19 cellular contexts compared by ENCODE assay signal in the genomic region with DNA sequence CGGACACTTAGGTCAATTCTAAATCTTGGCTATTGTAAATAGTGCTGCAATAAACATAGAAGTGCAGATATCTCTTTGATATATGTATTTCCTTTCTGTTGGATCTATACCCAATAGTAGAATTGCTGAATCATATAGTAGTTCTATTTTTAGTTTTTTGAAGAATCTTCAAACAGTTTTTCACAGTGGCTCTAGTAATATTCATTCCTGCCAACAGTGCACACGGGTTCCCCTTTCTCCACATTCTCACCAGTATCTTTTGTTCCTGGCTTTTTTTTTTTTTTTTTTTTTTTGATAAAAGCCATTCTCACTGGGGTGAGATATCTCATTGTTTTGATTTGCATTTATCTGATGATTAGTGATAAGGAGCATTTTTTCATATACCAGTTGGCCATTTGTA.
"Had no signal": no experiment of that assay in that cellular context is flagged by ENCODE, and none has a peak within 500 bp of the region (broad histone marks: within the 10 kb centered on the region; RNA-seq: fewer than 3 reads in every experiment).

No MANE protein-coding gene starts in this region.

- H3K27ac Mint-ChIP-seq: neural progenitor cell had no signal

- H3K27me3 Mint-ChIP-seq: naive B cell had no signal

- H3K27me3 ChIP-seq: dorsolateral prefrontal cortex, heart right ventricle, neural progenitor cell, ovary, stomach, transverse colon had no signal

- H3K4me3 ChIP-seq: dorsolateral prefrontal cortex, heart right ventricle, neural progenitor cell, ovary, stomach, thoracic aorta, transverse colon had no signal

- H3K36me3 ChIP-seq: heart right ventricle, neural progenitor cell, ovary, stomach, thoracic aorta, transverse colon had no signal

- H3K36me3 Mint-ChIP-seq: naive B cell, neural progenitor cell had no signal

- DNase-seq: cortex of kidney; dorsolateral prefrontal cortex; effector CD8-positive, alpha-beta T cell; heart right ventricle; hypothalamus; kidney glomerular epithelial cell; mesendoderm; naive B cell; nucleus accumbens; ovary; right cardiac atrium; small intestine; stimulated activated CD4-positive, alpha-beta T cell treated with anti-CD3 and anti-CD28 coated beads, Interleukin-12 subunit alpha, Interleukin-12 subunit beta, amount 100 ng/mL, for 4 hours; stimulated activated naive CD4-positive, alpha-beta T cell; stomach; substantia nigra; transverse colon had no signal

- ATAC-seq: heart right ventricle, right cardiac atrium had no signal

- H3K9me3 ChIP-seq: ovary, stomach, thoracic aorta, transverse colon had no signal

- H3K4me3 Mint-ChIP-seq: neural progenitor cell had no signal
